Comparison of ENCODE assay signal across 2 cellular contexts in the genomic region with DNA sequence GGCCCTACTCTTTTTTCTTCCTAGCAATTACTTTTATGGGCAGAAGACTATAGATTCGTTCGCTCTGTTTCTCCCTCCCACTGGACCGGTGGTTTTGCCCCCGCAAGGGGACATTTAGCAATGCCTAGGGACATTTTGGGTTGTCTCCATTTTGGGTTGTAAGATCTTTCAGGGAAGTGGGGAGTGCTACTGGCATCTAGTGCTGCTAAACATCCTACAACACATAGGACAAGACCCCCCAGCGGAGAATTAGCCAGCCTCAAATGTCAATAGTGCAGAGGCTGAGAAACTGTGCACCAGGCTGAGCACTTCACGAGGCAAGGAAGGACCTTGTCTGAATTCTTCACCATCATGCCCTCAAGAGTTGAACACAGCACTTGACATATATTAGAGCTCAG.
TF ChIP-seq lines count a peak whose summit lies in the region.

No MANE protein-coding gene starts in this region.

TF ChIP-seq in SK-N-SH, 30 proteins besides CTCF, POLR2A, EP300 and RAD21 (continued from another document):
- TF ChIP-seq, protein P1, sequence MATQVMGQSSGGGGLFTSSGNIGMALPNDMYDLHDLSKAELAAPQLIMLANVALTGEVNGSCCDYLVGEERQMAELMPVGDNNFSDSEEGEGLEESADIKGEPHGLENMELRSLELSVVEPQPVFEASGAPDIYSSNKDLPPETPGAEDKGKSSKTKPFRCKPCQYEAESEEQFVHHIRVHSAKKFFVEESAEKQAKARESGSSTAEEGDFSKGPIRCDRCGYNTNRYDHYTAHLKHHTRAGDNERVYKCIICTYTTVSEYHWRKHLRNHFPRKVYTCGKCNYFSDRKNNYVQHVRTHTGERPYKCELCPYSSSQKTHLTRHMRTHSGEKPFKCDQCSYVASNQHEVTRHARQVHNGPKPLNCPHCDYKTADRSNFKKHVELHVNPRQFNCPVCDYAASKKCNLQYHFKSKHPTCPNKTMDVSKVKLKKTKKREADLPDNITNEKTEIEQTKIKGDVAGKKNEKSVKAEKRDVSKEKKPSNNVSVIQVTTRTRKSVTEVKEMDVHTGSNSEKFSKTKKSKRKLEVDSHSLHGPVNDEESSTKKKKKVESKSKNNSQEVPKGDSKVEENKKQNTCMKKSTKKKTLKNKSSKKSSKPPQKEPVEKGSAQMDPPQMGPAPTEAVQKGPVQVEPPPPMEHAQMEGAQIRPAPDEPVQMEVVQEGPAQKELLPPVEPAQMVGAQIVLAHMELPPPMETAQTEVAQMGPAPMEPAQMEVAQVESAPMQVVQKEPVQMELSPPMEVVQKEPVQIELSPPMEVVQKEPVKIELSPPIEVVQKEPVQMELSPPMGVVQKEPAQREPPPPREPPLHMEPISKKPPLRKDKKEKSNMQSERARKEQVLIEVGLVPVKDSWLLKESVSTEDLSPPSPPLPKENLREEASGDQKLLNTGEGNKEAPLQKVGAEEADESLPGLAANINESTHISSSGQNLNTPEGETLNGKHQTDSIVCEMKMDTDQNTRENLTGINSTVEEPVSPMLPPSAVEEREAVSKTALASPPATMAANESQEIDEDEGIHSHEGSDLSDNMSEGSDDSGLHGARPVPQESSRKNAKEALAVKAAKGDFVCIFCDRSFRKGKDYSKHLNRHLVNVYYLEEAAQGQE (IDR thresholded peaks at IDR 0.05; ENCODE audit: low read depth, low read length) = no peak
- no peak for TF ChIP-seq GATA2 (CRISPR knock-in tag; IDR thresholded peaks at IDR 0.05)

TF ChIP-seq in SK-N-SH treated with all-trans-retinoic acid at 6 μM for 48 hours, 23 proteins besides CTCF, POLR2A, EP300 and RAD21 (continued from another document):
- TF ChIP-seq, protein P2, sequence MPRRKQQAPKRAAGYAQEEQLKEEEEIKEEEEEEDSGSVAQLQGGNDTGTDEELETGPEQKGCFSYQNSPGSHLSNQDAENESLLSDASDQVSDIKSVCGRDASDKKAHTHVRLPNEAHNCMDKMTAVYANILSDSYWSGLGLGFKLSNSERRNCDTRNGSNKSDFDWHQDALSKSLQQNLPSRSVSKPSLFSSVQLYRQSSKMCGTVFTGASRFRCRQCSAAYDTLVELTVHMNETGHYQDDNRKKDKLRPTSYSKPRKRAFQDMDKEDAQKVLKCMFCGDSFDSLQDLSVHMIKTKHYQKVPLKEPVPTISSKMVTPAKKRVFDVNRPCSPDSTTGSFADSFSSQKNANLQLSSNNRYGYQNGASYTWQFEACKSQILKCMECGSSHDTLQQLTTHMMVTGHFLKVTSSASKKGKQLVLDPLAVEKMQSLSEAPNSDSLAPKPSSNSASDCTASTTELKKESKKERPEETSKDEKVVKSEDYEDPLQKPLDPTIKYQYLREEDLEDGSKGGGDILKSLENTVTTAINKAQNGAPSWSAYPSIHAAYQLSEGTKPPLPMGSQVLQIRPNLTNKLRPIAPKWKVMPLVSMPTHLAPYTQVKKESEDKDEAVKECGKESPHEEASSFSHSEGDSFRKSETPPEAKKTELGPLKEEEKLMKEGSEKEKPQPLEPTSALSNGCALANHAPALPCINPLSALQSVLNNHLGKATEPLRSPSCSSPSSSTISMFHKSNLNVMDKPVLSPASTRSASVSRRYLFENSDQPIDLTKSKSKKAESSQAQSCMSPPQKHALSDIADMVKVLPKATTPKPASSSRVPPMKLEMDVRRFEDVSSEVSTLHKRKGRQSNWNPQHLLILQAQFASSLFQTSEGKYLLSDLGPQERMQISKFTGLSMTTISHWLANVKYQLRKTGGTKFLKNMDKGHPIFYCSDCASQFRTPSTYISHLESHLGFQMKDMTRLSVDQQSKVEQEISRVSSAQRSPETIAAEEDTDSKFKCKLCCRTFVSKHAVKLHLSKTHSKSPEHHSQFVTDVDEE (CRISPR knock-in tag; IDR thresholded peaks at IDR 0.05) = no peak
